In genomic region chr11:109734602-109735001, GRCh38 we compare ENCODE assay signal across 28 cellular contexts.
A peak's percentile ranks its signal among the peaks of the same experiment; 100 is the strongest.
DNase-seq lines count a peak whose midpoint lies in the region; ATAC-seq, FAIRE-seq and TF ChIP-seq lines count a peak whose summit lies in the region.
"Had no signal": no experiment of that assay in that cellular context is flagged by ENCODE, and none has a peak within 500 bp of the region (broad histone marks: within the 10 kb centered on the region; RNA-seq: fewer than 3 reads in every experiment).

No MANE protein-coding gene starts in this region.

- no peaks in the 10 kb centered on the region for H4K20me1 ChIP-seq in K562 (replicated peaks; ENCODE audit: control insufficient read depth, insufficient read depth, low read length)

- no peak for TF ChIP-seq RAD21 in K562 (CRISPR knock-in tag; conservative IDR thresholded peaks at IDR 0.05 in 1 of 2, IDR thresholded peaks at IDR 0.05 in 1 of 2)

- no peak overlapping the region for H3K4me2 ChIP-seq in K562 (ENCODE audit: insufficient read depth, low read length)
- H3K4me2 ChIP-seq: KMS-11 had no signal

- no peaks in the 10 kb centered on the region for H3K36me3 ChIP-seq in right atrium auricular region
- no peaks in the 10 kb centered on the region for H3K36me3 ChIP-seq in K562 (ENCODE audit: control insufficient read depth, insufficient read depth, low read length)
- H3K36me3 ChIP-seq: BE2C, heart right ventricle, Peyer's patch, prostate gland had no signal

- H2AFZ ChIP-seq in K562 (ENCODE audit: low read depth, low read length): no peak overlapping the region

- in situ Hi-C loops in K562 (cut with MboI): no loop called here

- H3K4me1 ChIP-seq in right atrium auricular region (no peaks in the 10 kb centered on the region), K562 (replicated peaks in 1 of 2; ENCODE audit: control insufficient read depth in 2 of 2, insufficient read depth in 2 of 2, low read length in 2 of 2) (no peaks in the 10 kb centered on the region)
- H3K4me1 ChIP-seq: BE2C, Peyer's patch, prostate gland had no signal

- peak overlapping the region; percentile 46 to 75 (median 68) for H3K27ac Mint-ChIP-seq in nephron
- H3K27ac Mint-ChIP-seq: activated naive CD4-positive, alpha-beta T cell treated with anti-CD3 and anti-CD28 coated beads, Interleukin-2, amount 10 ng/mL, durations not matched to agents 7 days and 5 days; natural killer cell had no signal

- no peaks in the 10 kb centered on the region for H3K36me3 Mint-ChIP-seq in nephron (ENCODE audit: low read depth)
- H3K36me3 Mint-ChIP-seq: activated naive CD4-positive, alpha-beta T cell treated with anti-CD3 and anti-CD28 coated beads, Interleukin-2, amount 10 ng/mL, durations not matched to agents 7 days and 5 days; natural killer cell had no signal

- no peak for TF ChIP-seq EP300 in K562 (IDR thresholded peaks at IDR 0.05; ENCODE audit: low read length)

- no peaks in the 10 kb centered on the region for H3K79me2 ChIP-seq in K562 (ENCODE audit: control insufficient read depth, insufficient read depth, low read length)

- H3K27me3 Mint-ChIP-seq in nephron (ENCODE audit: low read depth): peaks cover 3% of the 10 kb centered on the region
- H3K27me3 Mint-ChIP-seq: activated naive CD4-positive, alpha-beta T cell treated with anti-CD3 and anti-CD28 coated beads, Interleukin-2, amount 10 ng/mL, durations not matched to agents 7 days and 5 days; central memory CD8-positive, alpha-beta T cell had no signal

- TF ChIP-seq CTCF in right atrium auricular region (IDR thresholded peaks at IDR 0.05) (no peak), K562 (IDR thresholded peaks at IDR 0.05 in 2 of 3, conservative IDR thresholded peaks at IDR 0.05 in 1 of 3; ENCODE audit: insufficient read depth in 2 of 3, low read depth in 1 of 3, low read length in 3 of 3) (no peak), nephron (IDR thresholded peaks at IDR 0.05; ENCODE audit: unreplicated experiment in 3 of 3) (no peak)

- no peaks in the 10 kb centered on the region for H3K27me3 ChIP-seq in right atrium auricular region
- H3K27me3 ChIP-seq in K562 (ENCODE audit: control insufficient read depth in 2 of 2, insufficient read depth in 2 of 2, low read length in 2 of 2): no peaks in the 10 kb centered on the region
- H3K27me3 ChIP-seq: BE2C, heart right ventricle, Peyer's patch had no signal

- no peaks in the 10 kb centered on the region for H3K9me3 Mint-ChIP-seq in nephron

- H3K4me1 Mint-ChIP-seq in nephron: peaks cover 15% of the 10 kb centered on the region
- H3K4me1 Mint-ChIP-seq: activated naive CD4-positive, alpha-beta T cell treated with anti-CD3 and anti-CD28 coated beads, Interleukin-2, amount 10 ng/mL, durations not matched to agents 7 days and 5 days; central memory CD8-positive, alpha-beta T cell; natural killer cell had no signal

- H3K9me1 ChIP-seq in K562 (ENCODE audit: control insufficient read depth, insufficient read depth, low read length): no peaks in the 10 kb centered on the region

- WGBS in K562 (ENCODE audit: insufficient coverage, low coverage, missing lambda C conversion rate): 3% methylated on average over 3 of the region's 3 CpGs

- BruUV-seq in K562 (replicated peaks; lab: Mats Ljungman, UMichigan): no TSS peak

- H3K9ac ChIP-seq in K562 (ENCODE audit: insufficient read depth in 1 of 2, low read depth in 2 of 2, low read length in 2 of 2): no peak overlapping the region
- H3K9ac ChIP-seq: KMS-11 had no signal

- peak; percentile 78 for ATAC-seq in left ventricle myocardium superior
- no peak for ATAC-seq in K562
- no peak for ATAC-seq in HG03175 (IDR thresholded peaks at IDR 0.05; ENCODE audit: unreplicated experiment)
- ATAC-seq: left colon, natural killer cell had no signal

- H3K4me3 ChIP-seq in right atrium auricular region (no peak overlapping the region), K562 (no peak overlapping the region)
- H3K4me3 ChIP-seq: heart right ventricle, Peyer's patch, prostate gland had no signal

- H3K27ac ChIP-seq in right atrium auricular region (no peak overlapping the region), K562 (ENCODE audit: extremely low read depth, low read depth, low read length) (no peak overlapping the region)
- H3K27ac ChIP-seq: heart right ventricle, KMS-11, Peyer's patch, prostate gland had no signal

- no peak for TF ChIP-seq POLR2A in K562 (conservative IDR thresholded peaks at IDR 0.05)

- POLR2A ChIA-PET in K562 (lab: Yijun Ruan, JAX): no interaction called here

- intact Hi-C loops in left ventricle myocardium superior (cut with micrococcal nuclease): no loop called here
- intact Hi-C loops in K562 (cut with micrococcal nuclease): no loop called here

- no peak for FAIRE-seq in K562 (lab: Jason Lieb, UNC)
- FAIRE-seq: A204.1, G401.6, H1 had no signal

- H3K9me3 ChIP-seq in right atrium auricular region: no peaks in the 10 kb centered on the region
- 0 out of 2 replicates have a peak, but pooled peaks cover 2% of the 10 kb centered on the region for H3K9me3 ChIP-seq in K562 (replicated peaks; ENCODE audit: control insufficient read depth, insufficient read depth, low read depth, low read length)
- H3K9me3 ChIP-seq: BE2C, heart right ventricle, Peyer's patch, prostate gland had no signal

- CTCF ChIA-PET in K562 (lab: Yijun Ruan, JAX; ENCODE audit: low intra/inter-chr PET ratio): no interaction called here

- DNase-seq in left ventricle myocardium superior (no peak), right atrium auricular region (ENCODE audit: low spot score) (no peak), K562 (ENCODE audit: extremely low read depth in 1 of 4, low spot score in 3 of 4) (no peak), medulla oblongata (ENCODE audit: extremely low spot score) (no peak), SHP77 (lab: John Stamatoyannopoulos, UW) (no peak)
- DNase-seq in activated effector memory CD4-positive, alpha-beta T cell treated with anti-CD3 and anti-CD28 coated beads, Interleukin-2, amount 50 U/mL, for 16 hours: no peak
- DNase-seq: activated CD4-positive, alpha-beta T cell treated with anti-CD3 and anti-CD28 coated beads for 48 hours; activated naive CD4-positive, alpha-beta T cell treated with anti-CD3 and anti-CD28 coated beads, Interleukin-2, amount 10 ng/mL, durations not matched to agents 7 days and 5 days; activated T-cell treated with anti-CD3 and anti-CD28 coated beads, Interleukin-2, amount 50 U/mL, for 48 hours; anterior cingulate cortex; BE2C; DMS153; heart right ventricle; left colon; midbrain; natural killer cell; NCI-H1694; NCI-H2171; Peyer's patch; T-helper 2 cell had no signal

- H3K4me3 Mint-ChIP-seq in nephron: no peak overlapping the region
- H3K4me3 Mint-ChIP-seq: activated naive CD4-positive, alpha-beta T cell treated with anti-CD3 and anti-CD28 coated beads, Interleukin-2, amount 10 ng/mL, durations not matched to agents 7 days and 5 days; central memory CD8-positive, alpha-beta T cell; natural killer cell had no signal

TF ChIP-seq in K562, 482 proteins besides CTCF, POLR2A, EP300 and RAD21 (continues in another document):
- TF ChIP-seq ZNF395 (CRISPR knock-in tag; IDR thresholded peaks at IDR 0.05) (no peak), RERE (CRISPR knock-in tag; IDR thresholded peaks at IDR 0.05; ENCODE audit: borderline replicate concordance) (no peak)
